ENCODE assay signal across 11 cellular contexts in the genomic region with DNA sequence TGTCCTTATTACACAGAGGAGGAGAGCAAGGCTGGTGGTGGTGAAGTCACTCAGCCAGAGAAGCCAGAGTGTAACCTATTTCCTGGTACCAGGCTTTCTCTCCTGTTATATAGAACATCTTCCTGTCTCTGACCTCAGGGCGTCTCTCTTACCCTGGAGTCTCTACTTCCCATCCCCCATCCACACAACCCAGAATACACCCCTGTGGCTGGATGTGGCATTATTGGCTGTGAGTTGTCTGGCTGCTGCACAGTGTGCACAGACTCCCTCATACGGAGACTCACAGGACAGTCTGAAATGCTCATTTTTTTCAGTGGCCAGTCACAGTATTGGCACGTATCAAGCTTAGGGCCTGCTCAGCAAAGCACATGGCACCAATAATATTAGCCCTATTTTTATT. TPM values are rescaled to one million over a fixed set of nuclear protein-coding genes. Genes with fewer than 3 reads are reported as not detected.
DNase-seq lines count a peak whose midpoint lies in the region; ATAC-seq lines count a peak whose summit lies in the region.
"Had no signal": no experiment of that assay in that cellular context is flagged by ENCODE, and none has a peak within 500 bp of the region (broad histone marks: within the 10 kb centered on the region; RNA-seq: fewer than 3 reads in every experiment).

No MANE protein-coding gene starts in this region.

- no peaks in the 10 kb centered on the region for H3K27me3 ChIP-seq in Karpas-422 (ENCODE audit: low read length)
- peaks cover 0 to 2% of the 10 kb centered on the region in 2 donors for H3K27me3 ChIP-seq in naive thymus-derived CD4-positive, alpha-beta T cell (ENCODE audit: control insufficient read depth in 2 of 2, insufficient read depth in 2 of 2, low read length in 2 of 2)

- POLR2A ChIA-PET in naive thymus-derived CD4-positive, alpha-beta T cell (lab: Charles Lee), result no interaction called here

- peaks cover 18% of the 10 kb centered on the region for H3K27me3 Mint-ChIP-seq in T-helper 1 cell treated with Interleukin-12 subunit alpha and Interleukin-12 subunit beta and Interleukin-4 antibody, amounts not matched to agents 30 μg/mL and 1 μg/mL, for 36 hours (ENCODE audit: low read depth)
- peaks cover 7 to 12% (median 9%) of the 10 kb centered on the region in 5 donors for H3K27me3 Mint-ChIP-seq in naive thymus-derived CD4-positive, alpha-beta T cell

- H3K27ac Mint-ChIP-seq in T-helper 1 cell treated with Interleukin-12 subunit alpha and Interleukin-12 subunit beta and Interleukin-4 antibody, amounts not matched to agents 30 μg/mL and 1 μg/mL, for 36 hours, result peak overlapping the region; percentile 27
- peak overlapping the region in 3 of 9 donors; percentile 52 to 72 (median 61) for H3K27ac Mint-ChIP-seq in naive thymus-derived CD4-positive, alpha-beta T cell

- CTCF ChIA-PET in naive thymus-derived CD4-positive, alpha-beta T cell (lab: Charles Lee), result interaction anchor here (0.7 kb wide), 1 partner anchor 1013 kb away, joined by 4 read pairs; no protein-coding TSS in a partner anchor

- intact Hi-C loops in naive thymus-derived CD4-positive, alpha-beta T cell (cut with micrococcal nuclease), result loop anchor here in 1 of 2 donors (1.0 to 5.0 kb wide), 3 partner anchors 8 to 60 kb away; a partner anchor contains a TSS

- no peaks in the 10 kb centered on the region for H3K9me3 Mint-ChIP-seq in T-helper 1 cell treated with Interleukin-12 subunit alpha and Interleukin-12 subunit beta and Interleukin-4 antibody, amounts not matched to agents 30 μg/mL and 1 μg/mL, for 36 hours
- no peaks in the 10 kb centered on the region for H3K9me3 Mint-ChIP-seq in naive thymus-derived CD4-positive, alpha-beta T cell

- H3K4me3 Mint-ChIP-seq in T-helper 1 cell treated with Interleukin-12 subunit alpha and Interleukin-12 subunit beta and Interleukin-4 antibody, amounts not matched to agents 30 μg/mL and 1 μg/mL, for 36 hours, result peak overlapping the region; percentile 6
- peak overlapping the region in 4 of 10 donors; percentile 21 to 49 (median 35) for H3K4me3 Mint-ChIP-seq in naive thymus-derived CD4-positive, alpha-beta T cell

- peak; percentile 34 for DNase-seq in DMS153 (lab: John Stamatoyannopoulos, UW)
- no peak for DNase-seq in DMS153 treated with DMSO at 0.1 percent for 48 hours (lab: John Stamatoyannopoulos, UW; ENCODE audit: unreplicated experiment)
- peak; percentile 50 for DNase-seq in Karpas-422
- DNase-seq in naive thymus-derived CD4-positive, alpha-beta T cell, result peak in 6 of 9 donors; percentile 7 to 49 (median 36)
- DNase-seq: NCI-H1048 had no signal

- no peaks in the 10 kb centered on the region for H3K9me3 ChIP-seq in Karpas-422 (ENCODE audit: low read length)
- H3K9me3 ChIP-seq in naive thymus-derived CD4-positive, alpha-beta T cell (ENCODE audit: control insufficient read depth in 2 of 3, low read length in 3 of 3), result no peaks in the 10 kb centered on the region

- no peak overlapping the region for H3K9ac ChIP-seq in Karpas-422 (ENCODE audit: low read length)

- no peak overlapping the region for H3K27ac ChIP-seq in Karpas-422 (ENCODE audit: low read length)
- H3K27ac ChIP-seq in naive thymus-derived CD4-positive, alpha-beta T cell (ENCODE audit: low read depth, low read length), result no peak overlapping the region
- H3K27ac ChIP-seq: 22Rv1 had no signal

- H3K36me3 Mint-ChIP-seq in T-helper 1 cell treated with Interleukin-12 subunit alpha and Interleukin-12 subunit beta and Interleukin-4 antibody, amounts not matched to agents 30 μg/mL and 1 μg/mL, for 36 hours (ENCODE audit: low read depth), result no peaks in the 10 kb centered on the region
- no peaks in the 10 kb centered on the region for H3K36me3 Mint-ChIP-seq in naive thymus-derived CD4-positive, alpha-beta T cell

- peaks cover 16% of the 10 kb centered on the region for H3K4me1 Mint-ChIP-seq in T-helper 1 cell treated with Interleukin-12 subunit alpha and Interleukin-12 subunit beta and Interleukin-4 antibody, amounts not matched to agents 30 μg/mL and 1 μg/mL, for 36 hours (ENCODE audit: low read depth)
- peaks cover 6 to 16% (median 10%) of the 10 kb centered on the region in 7 donors for H3K4me1 Mint-ChIP-seq in naive thymus-derived CD4-positive, alpha-beta T cell

- ATAC-seq in naive thymus-derived CD4-positive, alpha-beta T cell, result peak; percentile 81
- ATAC-seq in HG02588 (IDR thresholded peaks at IDR 0.05; ENCODE audit: unreplicated experiment), result no peak
- no peak for ATAC-seq in HG02571 (IDR thresholded peaks at IDR 0.05; ENCODE audit: unreplicated experiment)
- ATAC-seq in GM18520 (IDR thresholded peaks at IDR 0.05; ENCODE audit: unreplicated experiment), result no peak

- no peak overlapping the region for H2AFZ ChIP-seq in Karpas-422 (ENCODE audit: low read length)

- H3K79me2 ChIP-seq in Karpas-422 (ENCODE audit: low read length), result peaks cover 52% of the 10 kb centered on the region

- no peaks in the 10 kb centered on the region for H3K36me3 ChIP-seq in Karpas-422 (ENCODE audit: insufficient read depth, low read length)
- no peaks in the 10 kb centered on the region for H3K36me3 ChIP-seq in naive thymus-derived CD4-positive, alpha-beta T cell (ENCODE audit: control insufficient read depth in 2 of 3, insufficient read depth in 3 of 3, low read length in 3 of 3)

- H3K4me3 ChIP-seq in Karpas-422 (ENCODE audit: low read length), result no peak overlapping the region
- H3K4me3 ChIP-seq in naive thymus-derived CD4-positive, alpha-beta T cell (ENCODE audit: low read length), result no peak overlapping the region
- H3K4me3 ChIP-seq: lung had no signal

- H3K4me2 ChIP-seq in Karpas-422 (ENCODE audit: low read depth, low read length, poor library complexity, severe bottlenecking), result no peak overlapping the region

- H3K9me2 ChIP-seq in Karpas-422 (replicated peaks; ENCODE audit: insufficient read depth, low read length), result no peaks in the 10 kb centered on the region

- H4K20me1 ChIP-seq in Karpas-422 (ENCODE audit: insufficient read depth, low read depth, low read length), result no peaks in the 10 kb centered on the region

- peaks cover 20% of the 10 kb centered on the region for H3K4me1 ChIP-seq in Karpas-422 (ENCODE audit: low read length)
- H3K4me1 ChIP-seq in naive thymus-derived CD4-positive, alpha-beta T cell (ENCODE audit: control insufficient read depth in 2 of 2, insufficient read depth in 2 of 2, low read length in 2 of 2), result peaks cover 0 to 7% of the 10 kb centered on the region in 2 donors

RNA-seq across cellular contexts. Expression of a gene that starts 8.6 kb away (rescaled TPM):
- 30.9 and 62.1 TPM in 2 replicates for total RNA-seq in Karpas-422 (2014; rRNA removed; shearing (Covaris generic); ENCODE audit: low replicate concordance)
- total RNA-seq in naive thymus-derived CD4-positive, alpha-beta T cell, result 1 to 10 TPM; 2.2 to 5.5 (median 3.6) TPM
- polyA plus RNA-seq in naive thymus-derived CD4-positive, alpha-beta T cell, result 1 to 10 TPM; 3.0 to 6.5 TPM

RNA-seq across cellular contexts. Expression of a gene that starts 35.2 kb away (rescaled TPM):
- 20.1 and 25.5 TPM in 2 replicates for total RNA-seq in Karpas-422 (2014; rRNA removed; shearing (Covaris generic); ENCODE audit: low replicate concordance)
- total RNA-seq in naive thymus-derived CD4-positive, alpha-beta T cell, result 100 to 1,000 TPM in 4 of 5 experiments, 10 to 100 TPM in 1; 26.7 to 182 (median 124) TPM
- polyA plus RNA-seq in naive thymus-derived CD4-positive, alpha-beta T cell, result 10 to 100 TPM; 67.4 to 86.8 TPM

RNA-seq across cellular contexts. Expression of a gene that starts 39.3 kb away (rescaled TPM):
- 43.7 and 79.2 TPM in 2 replicates for total RNA-seq in Karpas-422 (2014; rRNA removed; shearing (Covaris generic); ENCODE audit: low replicate concordance)
- 100 to 1,000 TPM in 1 of 5 experiments, 10 to 100 TPM in 3, 1 to 10 TPM in 1; 8.8 to 126 (median 11.3) TPM for total RNA-seq in naive thymus-derived CD4-positive, alpha-beta T cell
- 10 to 100 TPM; 11.5 to 14.5 TPM for polyA plus RNA-seq in naive thymus-derived CD4-positive, alpha-beta T cell

RNA-seq across cellular contexts. Expression of a gene that starts 47.0 kb away (rescaled TPM):
- total RNA-seq in Karpas-422 (2014; rRNA removed; shearing (Covaris generic); ENCODE audit: low replicate concordance), result 34.7 and 36.9 TPM in 2 replicates
- total RNA-seq in naive thymus-derived CD4-positive, alpha-beta T cell, result 10 to 100 TPM; 13.6 to 30.6 (median 24.5) TPM
- polyA plus RNA-seq in naive thymus-derived CD4-positive, alpha-beta T cell, result 10 to 100 TPM; 15.5 to 33.8 TPM
